15 cellular contexts compared by ENCODE assay signal in genomic region chr5:139849942-139850341, GRCh38. TPM values are rescaled to one million over a fixed set of nuclear protein-coding genes. Genes with fewer than 3 reads are reported as not detected.
DNase-seq lines count a peak whose midpoint lies in the region; ATAC-seq and TF ChIP-seq lines count a peak whose summit lies in the region.
"Had no signal": no experiment of that assay in that cellular context is flagged by ENCODE, and none has a peak within 500 bp of the region (broad histone marks: within the 10 kb centered on the region; RNA-seq: fewer than 3 reads in every experiment).

No MANE protein-coding gene starts in this region.

- no peaks in the 10 kb centered on the region for H3K27me3 ChIP-seq in HCT116 (ENCODE audit: insufficient read depth, low read length)

- intact Hi-C loops in HCT116 (cut with micrococcal nuclease), result loop anchor here (10.0 kb wide), 2 partner anchors 215 to 305 kb away; no protein-coding TSS in a partner anchor
- intact Hi-C loops in natural killer cell (cut with micrococcal nuclease), result loop anchor here (5.0 to 10.0 kb wide), 3 partner anchors 63 to 555 kb away; partner anchors contain the start of gene MATR3

- H3K4me2 ChIP-seq in HCT116 (ENCODE audit: low read length), result peak overlapping the region; percentile 17; the same call in 1 of the 2 replicates
- H3K4me2 ChIP-seq: hepatocyte, KMS-11 had no signal

- no peak for TF ChIP-seq CTCF in HCT116 (IDR thresholded peaks at IDR 0.05 in 2 of 3, conservative IDR thresholded peaks at IDR 0.05 in 1 of 3; ENCODE audit: borderline replicate concordance in 1 of 3, insufficient read depth in 1 of 3, low read depth in 2 of 3, low read length in 2 of 3)
- TF ChIP-seq CTCF in natural killer cell (IDR thresholded peaks at IDR 0.05), result no peak

- H3K9me3 ChIP-seq in HCT116 (ENCODE audit: control insufficient read depth in 1 of 2, insufficient read depth in 1 of 2, low read depth in 1 of 2, low read length in 2 of 2), result no peaks in the 10 kb centered on the region

- no peaks in the 10 kb centered on the region for H3K36me3 Mint-ChIP-seq in natural killer cell

- H3K4me1 Mint-ChIP-seq in natural killer cell, result peaks cover 11 to 22% of the 10 kb centered on the region in 2 donors

- no peaks in the 10 kb centered on the region for H3K9me2 ChIP-seq in HCT116 (ENCODE audit: insufficient read depth)

- no peak overlapping the region for H2AFZ ChIP-seq in HCT116 (ENCODE audit: low read depth, low read length, poor library complexity, severe bottlenecking)
- H2AFZ ChIP-seq: hepatocyte had no signal

- peak overlapping the region; percentile 72 for H3K27ac Mint-ChIP-seq in natural killer cell

- H3K4me3 Mint-ChIP-seq in natural killer cell, result peak overlapping the region; percentile 80

- no peaks in the 10 kb centered on the region for H3K27me3 Mint-ChIP-seq in natural killer cell (ENCODE audit: low read depth in 2 of 2)

- peaks cover 0 to 18% of the 10 kb centered on the region in 2 experiments; a peak in 2 of 4 replicates for H3K4me1 ChIP-seq in HCT116 (ENCODE audit: control insufficient read depth in 1 of 2, insufficient read depth in 2 of 2, low read length in 2 of 2)

- no peak overlapping the region for H3K27ac ChIP-seq in HCT116 (ENCODE audit: low read depth, low read length)
- H3K27ac ChIP-seq: hepatocyte, KMS-11 had no signal

- CTCF ChIA-PET in HCT116 (lab: Charles Lee), result interaction anchor here (1.0 kb wide), 1 partner anchor 119 kb away, joined by 5 read pairs; no protein-coding TSS in a partner anchor

- H3K4me3 ChIP-seq in HCT116 (replicated peaks in 1 of 2; ENCODE audit: low read depth in 1 of 2, low read length in 2 of 2), result no peak overlapping the region
- H3K4me3 ChIP-seq: hepatocyte, skin epidermis had no signal

- TF ChIP-seq POLR2A in HCT116 (IDR thresholded peaks at IDR 0.05; ENCODE audit: borderline replicate concordance, extremely low read depth, insufficient read depth, insufficient read length), result no peak

- POLR2A ChIA-PET in HCT116 (lab: Charles Lee), result no interaction called here

- no peaks in the 10 kb centered on the region for H3K9me3 Mint-ChIP-seq in natural killer cell

- no peaks in the 10 kb centered on the region for H4K20me1 ChIP-seq in HCT116 (ENCODE audit: insufficient read depth)

- no peak for TF ChIP-seq RAD21 in HCT116 (IDR thresholded peaks at IDR 0.05; ENCODE audit: low read depth)

- DNase-seq in DMS79 treated with DMSO at 0.1 percent for 48 hours (lab: John Stamatoyannopoulos, UW) (peak; percentile 6), DMS79 (lab: John Stamatoyannopoulos, UW) (no peak), HCT116 (ENCODE audit: low read depth, low spot score) (no peak), amniotic epithelial cell (ENCODE audit: low read depth) (peak; percentile 3), natural killer cell (no peak), HuH-7.5 (ENCODE audit: low spot score) (no peak), NCI-H2171 treated with DMSO at 0.1 percent for 48 hours (lab: John Stamatoyannopoulos, UW) (no peak)
- DNase-seq: activated CD4-positive, alpha-beta T cell treated with anti-CD3 and anti-CD28 coated beads for 1 hour; amniotic stem cell; NCI-H226; SIG-M5 had no signal

- no peak overlapping the region for H3K9ac ChIP-seq in HCT116 (ENCODE audit: low read length)
- H3K9ac ChIP-seq: KMS-11 had no signal

- no peaks in the 10 kb centered on the region for H3K36me3 ChIP-seq in HCT116 (ENCODE audit: control insufficient read depth in 1 of 2, insufficient read depth in 2 of 2, low read length in 2 of 2)

- ATAC-seq in HCT116 (no peak), natural killer cell (no peak), GM18511 (IDR thresholded peaks at IDR 0.05; ENCODE audit: unreplicated experiment) (no peak)

- no TSS peak for BruUV-seq in HCT116 (replicated peaks; lab: Mats Ljungman, UMichigan)

- RAD21 ChIA-PET in HCT116 (lab: Charles Lee; ENCODE audit: low non-redundant PET in 1 of 2, low total read pairs in 2 of 2, uncharacterized antibody in 2 of 2, unreplicated experiment in 2 of 2), result no interaction called here

- no peaks in the 10 kb centered on the region for H3K79me2 ChIP-seq in HCT116 (ENCODE audit: insufficient read depth, low read length)
- H3K79me2 ChIP-seq: hepatocyte had no signal

TF ChIP-seq in HCT116, 20 proteins besides CTCF, POLR2A, EP300 and RAD21:
- no peak for TF ChIP-seq SRF (IDR thresholded peaks at IDR 0.05; ENCODE audit: low read depth)
- no peak for TF ChIP-seq CBX3 (IDR thresholded peaks at IDR 0.05; ENCODE audit: low read depth)
- no peak for TF ChIP-seq ZBTB33 (IDR thresholded peaks at IDR 0.05; ENCODE audit: extremely low read depth, insufficient replicate concordance, low read length)
- TF ChIP-seq SP1 (IDR thresholded peaks at IDR 0.05; ENCODE audit: low read depth), result no peak

RNA-seq across cellular contexts. Expression of gene PSD2, which starts 54.3 kb away (rescaled TPM):
- 0.79 TPM for total RNA-seq in HCT116 (2021; ENCODE audit: unreplicated experiment)
- 0.25 and 0.29 TPM in 2 replicates for polyA plus RNA-seq in HCT116 (2012)
- total RNA-seq in natural killer cell, result 1 to 10 TPM; 1.3 to 2.5 (median 1.3) TPM
- total RNA-seq: hepatocyte had no signal
- polyA plus RNA-seq: hepatocyte had no signal

Comparison
In these comparisons a context has a peak if more than half of its experiments do, and no peak if none do; other contexts are left out.
1. DNase-seq: peak in DMS79 treated with DMSO at 0.1 percent for 48 hours (single experiment) and amniotic epithelial cell (single experiment); none in DMS79 (single experiment), HCT116 (single experiment), natural killer cell (single experiment), HuH-7.5 (single experiment) and NCI-H2171 treated with DMSO at 0.1 percent for 48 hours (single experiment).